ENCODE assay signal across 1 cellular context in the genomic region with DNA sequence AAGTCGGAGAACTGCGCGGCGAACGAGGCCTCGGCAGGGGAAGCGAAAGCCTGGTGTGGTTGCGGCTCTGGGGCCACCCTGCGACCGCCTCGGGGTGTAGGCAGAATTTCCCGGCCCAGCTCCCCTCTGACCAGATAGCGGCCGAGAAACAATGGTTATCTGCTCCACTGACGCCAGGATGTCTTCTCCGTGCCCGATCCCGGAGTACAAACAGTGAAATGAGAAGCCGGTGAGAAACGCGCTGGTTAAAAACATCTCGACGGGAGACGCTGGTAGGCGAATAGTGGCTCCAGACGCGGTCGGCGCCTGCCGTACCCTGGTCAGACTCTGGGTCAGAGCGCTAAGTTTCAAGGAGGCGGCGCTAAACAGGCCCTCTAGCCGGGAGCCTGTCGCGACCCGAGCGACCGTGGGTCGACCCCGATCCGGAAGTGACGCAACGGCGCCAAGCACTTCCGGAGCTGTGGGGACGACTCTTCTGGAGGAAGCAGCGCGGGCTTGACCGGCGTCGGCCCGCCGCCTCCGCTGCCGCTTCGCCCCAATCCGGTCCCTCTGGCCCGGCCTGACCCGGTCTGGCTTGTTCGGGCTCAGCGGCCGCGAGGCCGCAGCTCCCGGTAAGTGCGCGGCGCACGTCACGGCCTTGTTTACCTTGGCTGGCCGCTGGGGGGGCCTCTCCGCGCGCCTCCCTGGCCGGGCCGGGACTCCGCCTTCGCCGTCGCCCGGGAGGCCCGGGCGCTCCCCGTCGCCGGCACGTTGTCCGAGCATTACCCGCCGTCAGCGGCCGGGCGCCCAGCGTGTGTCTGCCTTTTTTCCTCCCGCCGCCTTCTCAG.
TF ChIP-seq lines count a peak whose summit lies in the region.

Gene ARIH2 (plus strand): TSS at position 455 of the 827 bp plus-strand sequence. CDS start 8,717 bp downstream, outside the sequence.

TF ChIP-seq in HepG2, 621 proteins besides CTCF, POLR2A, EP300 and RAD21 (continued from another document and continues in another):
- 0 out of 2 replicates have a peak, but pooled peaks have one; percentile 63 for TF ChIP-seq KAT7 (CRISPR knock-in tag; IDR thresholded peaks at IDR 0.05; ENCODE audit: borderline replicate concordance)
- TF ChIP-seq YEATS2 (CRISPR knock-in tag; IDR thresholded peaks at IDR 0.05; ENCODE audit: borderline replicate concordance), result peak; percentile 74
- TF ChIP-seq, protein P1, sequence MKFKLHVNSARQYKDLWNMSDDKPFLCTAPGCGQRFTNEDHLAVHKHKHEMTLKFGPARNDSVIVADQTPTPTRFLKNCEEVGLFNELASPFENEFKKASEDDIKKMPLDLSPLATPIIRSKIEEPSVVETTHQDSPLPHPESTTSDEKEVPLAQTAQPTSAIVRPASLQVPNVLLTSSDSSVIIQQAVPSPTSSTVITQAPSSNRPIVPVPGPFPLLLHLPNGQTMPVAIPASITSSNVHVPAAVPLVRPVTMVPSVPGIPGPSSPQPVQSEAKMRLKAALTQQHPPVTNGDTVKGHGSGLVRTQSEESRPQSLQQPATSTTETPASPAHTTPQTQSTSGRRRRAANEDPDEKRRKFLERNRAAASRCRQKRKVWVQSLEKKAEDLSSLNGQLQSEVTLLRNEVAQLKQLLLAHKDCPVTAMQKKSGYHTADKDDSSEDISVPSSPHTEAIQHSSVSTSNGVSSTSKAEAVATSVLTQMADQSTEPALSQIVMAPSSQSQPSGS (CRISPR knock-in tag; IDR thresholded peaks at IDR 0.05), result peak; percentile 63
- no peak for TF ChIP-seq TOE1 (CRISPR knock-in tag; IDR thresholded peaks at IDR 0.05)
- TF ChIP-seq, protein P2, sequence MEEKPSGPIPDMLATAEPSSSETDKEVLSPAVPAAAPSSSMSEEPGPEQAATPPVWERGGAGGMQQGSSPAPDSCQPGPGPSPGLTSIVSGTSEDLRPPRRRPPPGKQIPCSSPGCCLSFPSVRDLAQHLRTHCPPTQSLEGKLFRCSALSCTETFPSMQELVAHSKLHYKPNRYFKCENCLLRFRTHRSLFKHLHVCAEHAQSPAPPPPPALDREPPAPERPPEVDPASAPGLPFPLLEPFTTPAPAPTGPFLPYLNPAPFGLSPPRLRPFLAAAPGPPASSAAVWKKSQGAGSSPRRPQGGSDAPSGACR (CRISPR knock-in tag; IDR thresholded peaks at IDR 0.05), result no peak
- peak; percentile 55; the same call in 1 of the 2 replicates for TF ChIP-seq CAMTA2 (CRISPR knock-in tag; IDR thresholded peaks at IDR 0.05; ENCODE audit: borderline replicate concordance)
- peak; percentile 49; the same call in 1 of the 2 replicates for TF ChIP-seq ELF3 (CRISPR knock-in tag; IDR thresholded peaks at IDR 0.05)
- TF ChIP-seq IKZF5 (CRISPR knock-in tag; IDR thresholded peaks at IDR 0.05), result no peak
- 0 out of 2 replicates have a peak, but pooled peaks have one; percentile 35 for TF ChIP-seq ZNF652 (CRISPR knock-in tag; IDR thresholded peaks at IDR 0.05; ENCODE audit: borderline replicate concordance, low read depth)
- no peak for TF ChIP-seq SOX13 (IDR thresholded peaks at IDR 0.05)
- peak in 1 of 2 experiments; percentile 28; a peak in 2 of 4 replicates for TF ChIP-seq SOX13 (CRISPR knock-in tag; conservative IDR thresholded peaks at IDR 0.05 in 1 of 2, IDR thresholded peaks at IDR 0.05 in 1 of 2)
- TF ChIP-seq ZNF446 (CRISPR knock-in tag; IDR thresholded peaks at IDR 0.05), result peak; percentile 84; the same call in 1 of the 2 replicates
- TF ChIP-seq ZNF503 (CRISPR knock-in tag; IDR thresholded peaks at IDR 0.05), result peak; percentile 54; the same call in 1 of the 2 replicates
- TF ChIP-seq TARDBP (CRISPR knock-in tag; IDR thresholded peaks at IDR 0.05), result peak; percentile 24; the same call in 1 of the 2 replicates
- peak; percentile 74 for TF ChIP-seq SRY (CRISPR knock-in tag; IDR thresholded peaks at IDR 0.05)
- peak; percentile 69; the same call in 1 of the 2 replicates for TF ChIP-seq RFXAP (CRISPR knock-in tag; IDR thresholded peaks at IDR 0.05; ENCODE audit: borderline replicate concordance)
- peak; percentile 41; the same call in 1 of the 2 replicates for TF ChIP-seq SOX5 (CRISPR knock-in tag; IDR thresholded peaks at IDR 0.05; ENCODE audit: borderline replicate concordance)
- TF ChIP-seq, protein P3, sequence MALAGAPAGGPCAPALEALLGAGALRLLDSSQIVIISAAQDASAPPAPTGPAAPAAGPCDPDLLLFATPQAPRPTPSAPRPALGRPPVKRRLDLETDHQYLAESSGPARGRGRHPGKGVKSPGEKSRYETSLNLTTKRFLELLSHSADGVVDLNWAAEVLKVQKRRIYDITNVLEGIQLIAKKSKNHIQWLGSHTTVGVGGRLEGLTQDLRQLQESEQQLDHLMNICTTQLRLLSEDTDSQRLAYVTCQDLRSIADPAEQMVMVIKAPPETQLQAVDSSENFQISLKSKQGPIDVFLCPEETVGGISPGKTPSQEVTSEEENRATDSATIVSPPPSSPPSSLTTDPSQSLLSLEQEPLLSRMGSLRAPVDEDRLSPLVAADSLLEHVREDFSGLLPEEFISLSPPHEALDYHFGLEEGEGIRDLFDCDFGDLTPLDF (CRISPR knock-in tag; IDR thresholded peaks at IDR 0.05), result peak; percentile 74; the same call in 1 of the 2 replicates
- peak; percentile 43; the same call in 1 of the 2 replicates for TF ChIP-seq FOXJ3 (CRISPR knock-in tag; IDR thresholded peaks at IDR 0.05; ENCODE audit: borderline replicate concordance)
- TF ChIP-seq ZEB1 (IDR thresholded peaks at IDR 0.05; ENCODE audit: insufficient replicate concordance, low read depth), result no peak
- peak; percentile 41 for TF ChIP-seq MAX (IDR thresholded peaks at IDR 0.05)
- TF ChIP-seq HOXA3 (CRISPR knock-in tag; IDR thresholded peaks at IDR 0.05), result peak; percentile 92
- peak; percentile 47; the same call in 1 of the 2 replicates for TF ChIP-seq ZNF138 (CRISPR knock-in tag; IDR thresholded peaks at IDR 0.05; ENCODE audit: low read depth)
- TF ChIP-seq, protein P4, sequence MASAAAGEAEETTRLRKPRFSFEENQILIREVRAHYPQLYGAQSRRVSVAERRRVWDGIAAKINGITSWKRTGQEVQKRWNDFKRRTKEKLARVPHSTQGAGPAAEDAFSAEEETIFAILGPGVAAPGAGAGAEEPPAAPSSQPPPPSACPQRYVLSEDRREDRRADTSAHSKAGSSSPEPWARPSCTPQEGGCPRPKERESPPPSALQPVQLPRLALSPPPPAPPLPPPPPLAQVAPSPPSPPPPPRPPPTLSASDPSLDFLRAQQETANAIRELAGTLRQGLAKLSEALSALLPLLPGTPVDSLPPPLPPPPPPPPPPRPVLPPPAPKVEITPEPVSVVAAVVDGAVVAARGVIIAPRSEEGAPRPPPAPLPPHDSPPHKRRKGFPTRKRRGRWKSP (CRISPR knock-in tag; IDR thresholded peaks at IDR 0.05), result peak; percentile 99
- peak; percentile 61; the same call in 1 of the 2 replicates for TF ChIP-seq ZNF850 (CRISPR knock-in tag; conservative IDR thresholded peaks at IDR 0.05)
- no peak for TF ChIP-seq SP1 (IDR thresholded peaks at IDR 0.05)
- peak; percentile 35; the same call in 1 of the 2 replicates for TF ChIP-seq SP1 (CRISPR knock-in tag; IDR thresholded peaks at IDR 0.05)
- TF ChIP-seq CEBPG (CRISPR knock-in tag; IDR thresholded peaks at IDR 0.05), result peak; percentile 87
- TF ChIP-seq SP4 (CRISPR knock-in tag; IDR thresholded peaks at IDR 0.05), result peak; percentile 16; the same call in 1 of the 2 replicates
- TF ChIP-seq, protein P5, sequence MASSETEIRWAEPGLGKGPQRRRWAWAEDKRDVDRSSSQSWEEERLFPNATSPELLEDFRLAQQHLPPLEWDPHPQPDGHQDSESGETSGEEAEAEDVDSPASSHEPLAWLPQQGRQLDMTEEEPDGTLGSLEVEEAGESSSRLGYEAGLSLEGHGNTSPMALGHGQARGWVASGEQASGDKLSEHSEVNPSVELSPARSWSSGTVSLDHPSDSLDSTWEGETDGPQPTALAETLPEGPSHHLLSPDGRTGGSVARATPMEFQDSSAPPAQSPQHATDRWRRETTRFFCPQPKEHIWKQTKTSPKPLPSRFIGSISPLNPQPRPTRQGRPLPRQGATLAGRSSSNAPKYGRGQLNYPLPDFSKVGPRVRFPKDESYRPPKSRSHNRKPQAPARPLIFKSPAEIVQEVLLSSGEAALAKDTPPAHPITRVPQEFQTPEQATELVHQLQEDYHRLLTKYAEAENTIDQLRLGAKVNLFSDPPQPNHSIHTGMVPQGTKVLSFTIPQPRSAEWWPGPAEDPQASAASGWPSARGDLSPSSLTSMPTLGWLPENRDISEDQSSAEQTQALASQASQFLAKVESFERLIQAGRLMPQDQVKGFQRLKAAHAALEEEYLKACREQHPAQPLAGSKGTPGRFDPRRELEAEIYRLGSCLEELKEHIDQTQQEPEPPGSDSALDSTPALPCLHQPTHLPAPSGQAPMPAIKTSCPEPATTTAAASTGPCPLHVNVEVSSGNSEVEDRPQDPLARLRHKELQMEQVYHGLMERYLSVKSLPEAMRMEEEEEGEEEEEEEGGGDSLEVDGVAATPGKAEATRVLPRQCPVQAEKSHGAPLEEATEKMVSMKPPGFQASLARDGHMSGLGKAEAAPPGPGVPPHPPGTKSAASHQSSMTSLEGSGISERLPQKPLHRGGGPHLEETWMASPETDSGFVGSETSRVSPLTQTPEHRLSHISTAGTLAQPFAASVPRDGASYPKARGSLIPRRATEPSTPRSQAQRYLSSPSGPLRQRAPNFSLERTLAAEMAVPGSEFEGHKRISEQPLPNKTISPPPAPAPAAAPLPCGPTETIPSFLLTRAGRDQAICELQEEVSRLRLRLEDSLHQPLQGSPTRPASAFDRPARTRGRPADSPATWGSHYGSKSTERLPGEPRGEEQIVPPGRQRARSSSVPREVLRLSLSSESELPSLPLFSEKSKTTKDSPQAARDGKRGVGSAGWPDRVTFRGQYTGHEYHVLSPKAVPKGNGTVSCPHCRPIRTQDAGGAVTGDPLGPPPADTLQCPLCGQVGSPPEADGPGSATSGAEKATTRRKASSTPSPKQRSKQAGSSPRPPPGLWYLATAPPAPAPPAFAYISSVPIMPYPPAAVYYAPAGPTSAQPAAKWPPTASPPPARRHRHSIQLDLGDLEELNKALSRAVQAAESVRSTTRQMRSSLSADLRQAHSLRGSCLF (CRISPR knock-in tag; IDR thresholded peaks at IDR 0.05; ENCODE audit: borderline replicate concordance), result 0 out of 2 replicates have a peak, but pooled peaks have one; percentile 67
- TF ChIP-seq GFI1 (CRISPR knock-in tag; IDR thresholded peaks at IDR 0.05; ENCODE audit: borderline replicate concordance), result peak; percentile 40; the same call in 1 of the 2 replicates
- TF ChIP-seq ZNF350 (CRISPR knock-in tag; IDR thresholded peaks at IDR 0.05; ENCODE audit: borderline replicate concordance, low read depth), result no peak; the same call in 1 of the 2 replicates
- peak; percentile 72; the same call in 1 of the 2 replicates for TF ChIP-seq BRCA1 (CRISPR knock-in tag; IDR thresholded peaks at IDR 0.05)
- 0 out of 2 replicates have a peak, but pooled peaks have one; percentile 15 for TF ChIP-seq HMG20A (CRISPR knock-in tag; IDR thresholded peaks at IDR 0.05; ENCODE audit: borderline replicate concordance)
- TF ChIP-seq KAT8 (CRISPR knock-in tag; IDR thresholded peaks at IDR 0.05), result peak; percentile 92
- TF ChIP-seq ZNF841 (CRISPR knock-in tag; IDR thresholded peaks at IDR 0.05; ENCODE audit: borderline replicate concordance), result no peak
- TF ChIP-seq, protein P6, sequence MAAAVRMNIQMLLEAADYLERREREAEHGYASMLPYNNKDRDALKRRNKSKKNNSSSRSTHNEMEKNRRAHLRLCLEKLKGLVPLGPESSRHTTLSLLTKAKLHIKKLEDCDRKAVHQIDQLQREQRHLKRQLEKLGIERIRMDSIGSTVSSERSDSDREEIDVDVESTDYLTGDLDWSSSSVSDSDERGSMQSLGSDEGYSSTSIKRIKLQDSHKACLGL (CRISPR knock-in tag; IDR thresholded peaks at IDR 0.05), result no peak
- peak; percentile 65; the same call in 1 of the 2 replicates for TF ChIP-seq HES4 (CRISPR knock-in tag; IDR thresholded peaks at IDR 0.05; ENCODE audit: borderline replicate concordance)
- TF ChIP-seq CREB1 (IDR thresholded peaks at IDR 0.05), result peak; percentile 91
- TF ChIP-seq CREB1 (CRISPR knock-in tag; IDR thresholded peaks at IDR 0.05), result peak; percentile 94
- TF ChIP-seq ZNF12 (CRISPR knock-in tag; IDR thresholded peaks at IDR 0.05), result no peak
